29 cellular contexts compared by ENCODE assay signal in genomic region chr2:68514316-68514929, GRCh38.
"Had no signal": no experiment of that assay in that cellular context is flagged by ENCODE, and none has a peak within 500 bp of the region (broad histone marks: within the 10 kb centered on the region; RNA-seq: fewer than 3 reads in every experiment).

No MANE protein-coding gene starts in this region.

- H3K4me3 ChIP-seq: ascending aorta, esophagus muscularis mucosa, gastrocnemius medialis had no signal

- H3K27me3 Mint-ChIP-seq: activated CD4-positive, alpha-beta memory T cell treated with anti-CD3 and anti-CD28 coated beads, Interleukin-2, amount 10 ng/mL, durations not matched to agents 7 days and 5 days; activated CD4-positive, alpha-beta T cell treated with anti-CD3 and anti-CD28 coated beads, Interleukin-2, amount 10 ng/mL, durations not matched to agents 7 days and 5 days; activated naive CD4-positive, alpha-beta T cell treated with anti-CD3 and anti-CD28 coated beads, Interleukin-2, amount 10 ng/mL, durations not matched to agents 7 days and 5 days; activated naive CD8-positive, alpha-beta T cell treated with anti-CD3 and anti-CD28 coated beads, Interleukin-2, amount 10 ng/mL, durations not matched to agents 7 days and 5 days; activated T-cell treated with anti-CD3 and anti-CD28 coated beads, Interleukin-2, amount 50 U/mL, for 24 hours; central memory CD8-positive, alpha-beta T cell; effector memory CD8-positive, alpha-beta T cell had no signal

- H3K36me3 ChIP-seq: ascending aorta, brain microvascular endothelial cell, esophagus muscularis mucosa, gastrocnemius medialis had no signal

- H3K36me3 Mint-ChIP-seq: activated naive CD4-positive, alpha-beta T cell treated with anti-CD3 and anti-CD28 coated beads, Interleukin-2, amount 10 ng/mL, durations not matched to agents 7 days and 5 days; activated naive CD4-positive, alpha-beta T cell treated with anti-CD3 and anti-CD28 coated beads, Interleukin-2, amount 50 U/mL, for 72 hours; activated naive CD8-positive, alpha-beta T cell treated with anti-CD3 and anti-CD28 coated beads, Interleukin-2, amount 10 ng/mL, durations not matched to agents 7 days and 5 days; WTC11 had no signal

- H3K9me3 Mint-ChIP-seq: activated CD4-positive, alpha-beta memory T cell treated with anti-CD3 and anti-CD28 coated beads, Interleukin-2, amount 10 ng/mL, durations not matched to agents 7 days and 5 days; activated CD4-positive, alpha-beta T cell treated with anti-CD3 and anti-CD28 coated beads, Interleukin-2, amount 10 ng/mL, durations not matched to agents 7 days and 5 days; activated naive CD4-positive, alpha-beta T cell treated with anti-CD3 and anti-CD28 coated beads, Interleukin-2, amount 10 ng/mL, durations not matched to agents 7 days and 5 days; activated naive CD4-positive, alpha-beta T cell treated with anti-CD3 and anti-CD28 coated beads, Interleukin-2, amount 50 U/mL, for 72 hours; activated naive CD8-positive, alpha-beta T cell treated with anti-CD3 and anti-CD28 coated beads, Interleukin-2, amount 10 ng/mL, durations not matched to agents 7 days and 5 days; activated T-cell treated with anti-CD3 and anti-CD28 coated beads, Interleukin-2, amount 50 U/mL, for 72 hours; central memory CD8-positive, alpha-beta T cell; WTC11 had no signal

- H3K9me3 ChIP-seq: ascending aorta, esophagus muscularis mucosa, gastrocnemius medialis had no signal

- H3K4me1 ChIP-seq: ascending aorta, esophagus muscularis mucosa, foreskin keratinocyte had no signal

- ATAC-seq: activated naive CD4-positive, alpha-beta T cell treated with anti-CD3 and anti-CD28 coated beads, Interleukin-2, amount 50 U/mL, for 72 hours; activated T-cell treated with anti-CD3 and anti-CD28 coated beads, Interleukin-2, amount 50 U/mL, for 72 hours; effector memory CD8-positive, alpha-beta T cell; foreskin keratinocyte; gastrocnemius medialis; WTC11 had no signal

- H3K27ac Mint-ChIP-seq: activated CD4-positive, alpha-beta memory T cell treated with anti-CD3 and anti-CD28 coated beads, Interleukin-2, amount 10 ng/mL, durations not matched to agents 7 days and 5 days; activated CD4-positive, alpha-beta T cell treated with anti-CD3 and anti-CD28 coated beads, Interleukin-2, amount 10 ng/mL, durations not matched to agents 7 days and 5 days; activated naive CD4-positive, alpha-beta T cell treated with anti-CD3 and anti-CD28 coated beads, Interleukin-2, amount 10 ng/mL, durations not matched to agents 7 days and 5 days; activated naive CD4-positive, alpha-beta T cell treated with anti-CD3 and anti-CD28 coated beads, Interleukin-2, amount 50 U/mL, for 72 hours; activated naive CD8-positive, alpha-beta T cell treated with anti-CD3 and anti-CD28 coated beads, Interleukin-2, amount 10 ng/mL, durations not matched to agents 7 days and 5 days; activated T-cell treated with anti-CD3 and anti-CD28 coated beads, Interleukin-2, amount 50 U/mL, for 24 hours; activated T-cell treated with anti-CD3 and anti-CD28 coated beads, Interleukin-2, amount 50 U/mL, for 72 hours; effector memory CD8-positive, alpha-beta T cell; WTC11 had no signal

- H3K4me3 Mint-ChIP-seq: activated CD4-positive, alpha-beta memory T cell treated with anti-CD3 and anti-CD28 coated beads, Interleukin-2, amount 10 ng/mL, durations not matched to agents 7 days and 5 days; activated CD4-positive, alpha-beta T cell treated with anti-CD3 and anti-CD28 coated beads, Interleukin-2, amount 10 ng/mL, durations not matched to agents 7 days and 5 days; activated naive CD4-positive, alpha-beta T cell treated with anti-CD3 and anti-CD28 coated beads, Interleukin-2, amount 10 ng/mL, durations not matched to agents 7 days and 5 days; activated naive CD8-positive, alpha-beta T cell treated with anti-CD3 and anti-CD28 coated beads, Interleukin-2, amount 10 ng/mL, durations not matched to agents 7 days and 5 days; activated T-cell treated with anti-CD3 and anti-CD28 coated beads, Interleukin-2, amount 50 U/mL, for 24 hours; activated T-cell treated with anti-CD3 and anti-CD28 coated beads, Interleukin-2, amount 50 U/mL, for 72 hours; central memory CD8-positive, alpha-beta T cell; effector memory CD8-positive, alpha-beta T cell; WTC11 had no signal

- H3K27me3 ChIP-seq: ascending aorta, brain microvascular endothelial cell, esophagus muscularis mucosa, foreskin keratinocyte, gastrocnemius medialis had no signal

- H3K4me1 Mint-ChIP-seq: activated CD4-positive, alpha-beta memory T cell treated with anti-CD3 and anti-CD28 coated beads, Interleukin-2, amount 10 ng/mL, durations not matched to agents 7 days and 5 days; activated CD4-positive, alpha-beta T cell treated with anti-CD3 and anti-CD28 coated beads, Interleukin-2, amount 10 ng/mL, durations not matched to agents 7 days and 5 days; activated naive CD4-positive, alpha-beta T cell treated with anti-CD3 and anti-CD28 coated beads, Interleukin-2, amount 10 ng/mL, durations not matched to agents 7 days and 5 days; activated naive CD8-positive, alpha-beta T cell treated with anti-CD3 and anti-CD28 coated beads, Interleukin-2, amount 10 ng/mL, durations not matched to agents 7 days and 5 days; central memory CD8-positive, alpha-beta T cell; WTC11 had no signal

- H3K27ac ChIP-seq: ascending aorta, brain microvascular endothelial cell, esophagus muscularis mucosa, foreskin keratinocyte, gastrocnemius medialis, VCaP had no signal

- DNase-seq: activated CD4-positive, alpha-beta memory T cell treated with anti-CD3 and anti-CD28 coated beads, Interleukin-2, amount 10 ng/mL, durations not matched to agents 7 days and 5 days; activated CD4-positive, alpha-beta T cell treated with anti-CD3 and anti-CD28 coated beads for 1 hour; activated CD4-positive, alpha-beta T cell treated with anti-CD3 and anti-CD28 coated beads for 4 hours; activated CD4-positive, alpha-beta T cell treated with anti-CD3 and anti-CD28 coated beads, Interleukin-2, amount 10 ng/mL, durations not matched to agents 7 days and 5 days; activated CD4-positive, alpha-beta T cell treated with anti-CD3 and anti-CD28 coated beads, Interleukin-2, amount 50 U/mL, for 4 hours; activated CD8-positive, alpha-beta memory T cell treated with anti-CD3 and anti-CD28 coated beads, Interleukin-2, amount 50 U/mL, for 48 hours; activated gamma-delta T cell; activated naive CD4-positive, alpha-beta T cell; activated naive CD4-positive, alpha-beta T cell treated with anti-CD3 and anti-CD28 coated beads, Interleukin-2, amount 10 ng/mL, durations not matched to agents 7 days and 5 days; activated naive CD8-positive, alpha-beta T cell treated with anti-CD3 and anti-CD28 coated beads, Interleukin-2, amount 10 ng/mL, durations not matched to agents 7 days and 5 days; activated T-cell treated with anti-CD3 and anti-CD28 coated beads for 4 hours; activated T-cell treated with anti-CD3 and anti-CD28 coated beads, Interleukin-2, amount 50 U/mL, for 24 hours; activated T-cell treated with anti-CD3 and anti-CD28 coated beads, Interleukin-2, amount 50 U/mL, for 72 hours; brain microvascular endothelial cell; cortex of kidney; dermis blood vessel endothelial cell; effector CD4-positive, alpha-beta T cell; effector memory CD8-positive, alpha-beta T cell; erythroblast; foreskin keratinocyte; gastrocnemius medialis; glutamatergic neuron; T-helper 2 cell had no signal
